In the genomic region with DNA sequence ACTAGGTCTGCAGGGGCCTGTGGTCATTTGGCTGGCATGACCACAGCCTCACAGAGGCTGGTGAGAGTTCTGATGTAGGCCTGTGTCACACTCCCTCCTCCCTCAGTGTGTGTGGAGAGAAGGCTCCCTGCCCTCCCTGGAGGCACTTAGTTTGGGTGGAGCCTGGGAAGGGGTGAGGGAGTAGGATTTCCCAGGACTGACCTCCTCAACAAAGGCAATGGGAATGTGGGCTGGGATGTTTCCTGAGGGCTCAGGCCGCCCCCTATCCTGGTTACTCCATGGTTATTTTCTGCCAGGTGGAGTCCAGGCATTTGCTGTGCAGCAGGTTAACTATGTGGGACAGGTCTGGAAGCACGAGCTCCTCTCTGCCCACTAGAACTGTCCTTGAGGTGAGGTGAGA, we compare ENCODE assay signal across 19 cellular contexts. TPM values are rescaled to one million over a fixed set of nuclear protein-coding genes. Genes with fewer than 3 reads are reported as not detected.
A peak's percentile ranks its signal among the peaks of the same experiment; 100 is the strongest.
DNase-seq lines count a peak whose midpoint lies in the region; ATAC-seq and TF ChIP-seq lines count a peak whose summit lies in the region.
"Had no signal": no experiment of that assay in that cellular context is flagged by ENCODE, and none has a peak within 500 bp of the region (broad histone marks: within the 10 kb centered on the region; RNA-seq: fewer than 3 reads in every experiment).

No MANE protein-coding gene starts in this region.

- ATAC-seq in activated CD8-positive, alpha-beta T cell treated with anti-CD3 and anti-CD28 coated beads, Interleukin-2, amount 10 ng/mL, durations not matched to agents 7 days and 5 days: no peak

- H3K4me1 ChIP-seq in BLaER1 treated with 17β-estradiol and CSF1 and Interleukin-3, amounts not matched to agents 10 nM and 100 nM: peaks cover 57 to 100% (median 96%) of the 10 kb centered on the region in 10 experiments
- H3K4me1 ChIP-seq in CD8-positive, alpha-beta memory T cell (ENCODE audit: insufficient read depth, low read length): peaks cover 96% of the 10 kb centered on the region

- H3K4me1 Mint-ChIP-seq in CD8-positive, alpha-beta memory T cell: peaks cover 72 to 97% (median 96%) of the 10 kb centered on the region in 3 donors
- peaks cover 94% of the 10 kb centered on the region for H3K4me1 Mint-ChIP-seq in activated CD8-positive, alpha-beta T cell treated with anti-CD3 and anti-CD28 coated beads, Interleukin-2, amount 10 ng/mL, durations not matched to agents 7 days and 5 days (ENCODE audit: low read depth)
- H3K4me1 Mint-ChIP-seq in immature natural killer cell (peaks cover 84 to 89% of the 10 kb centered on the region in 2 donors), type B pancreatic cell (ENCODE audit: unreplicated experiment) (peaks cover 11% of the 10 kb centered on the region)

- peak overlapping the region in 10 of 11 experiments; percentile 10 to 87 (median 84); a peak in 16 of 22 replicates for H3K27ac ChIP-seq in BLaER1 treated with 17β-estradiol and CSF1 and Interleukin-3, amounts not matched to agents 10 nM and 100 nM
- no peak overlapping the region for H3K27ac ChIP-seq in CD8-positive, alpha-beta memory T cell (ENCODE audit: low read depth, low read length)
- H3K27ac ChIP-seq: transverse colon had no signal

- H3K9me3 ChIP-seq in BLaER1 treated with 17β-estradiol and CSF1 and Interleukin-3, amounts not matched to agents 10 nM and 100 nM (replicated peaks in 1 of 11): no peaks in the 10 kb centered on the region
- H3K9me3 ChIP-seq in CD8-positive, alpha-beta memory T cell (ENCODE audit: low read length): no peaks in the 10 kb centered on the region
- H3K9me3 ChIP-seq: transverse colon had no signal

- CTCF ChIA-PET in CD8-positive, alpha-beta memory T cell (lab: Charles Lee): interaction anchor here (10.5 to 14.8 kb wide), 2 partner anchors 9 to 177 kb away, joined by 188 to 210 read pairs; a partner anchor contains a TSS
- CTCF ChIA-PET in activated CD8-positive, alpha-beta T cell treated with anti-CD3 and anti-CD28 coated beads, Interleukin-2, amount 10 ng/mL, durations not matched to agents 7 days and 5 days (lab: Charles Lee): interaction anchor here (0.7 to 5.2 kb wide), 2 partner anchors 35 to 177 kb away, joined by 3 to 92 read pairs; no protein-coding TSS in a partner anchor

- H3K36me3 Mint-ChIP-seq in CD8-positive, alpha-beta memory T cell: peaks cover 6 to 49% (median 13%) of the 10 kb centered on the region in 3 donors
- H3K36me3 Mint-ChIP-seq in activated CD8-positive, alpha-beta T cell treated with anti-CD3 and anti-CD28 coated beads, Interleukin-2, amount 10 ng/mL, durations not matched to agents 7 days and 5 days (ENCODE audit: low read depth): peaks cover 63% of the 10 kb centered on the region
- H3K36me3 Mint-ChIP-seq in immature natural killer cell: peaks cover 4 to 20% (median 8%) of the 10 kb centered on the region in 3 donors
- peaks cover 4% of the 10 kb centered on the region for H3K36me3 Mint-ChIP-seq in type B pancreatic cell

- no peak overlapping the region for H3K4me3 ChIP-seq in BLaER1 treated with 17β-estradiol and CSF1 and Interleukin-3, amounts not matched to agents 10 nM and 100 nM
- H3K4me3 ChIP-seq in CD8-positive, alpha-beta memory T cell (ENCODE audit: low read length): no peak overlapping the region
- H3K4me3 ChIP-seq: smooth muscle cell, transverse colon had no signal

- no peak overlapping the region for H3K4me3 Mint-ChIP-seq in CD8-positive, alpha-beta memory T cell
- no peak overlapping the region for H3K4me3 Mint-ChIP-seq in activated CD8-positive, alpha-beta T cell treated with anti-CD3 and anti-CD28 coated beads, Interleukin-2, amount 10 ng/mL, durations not matched to agents 7 days and 5 days
- H3K4me3 Mint-ChIP-seq in immature natural killer cell (peak overlapping the region in 1 of 5 donors; percentile 9), type B pancreatic cell (no peak overlapping the region)
- H3K4me3 Mint-ChIP-seq: dendritic cell treated with granulocyte-macrophage colony-stimulating factor and Interleukin-4, amounts not matched to agents 40 ng/mL and 50 ng/mL, for 4 days had no signal

- H3K9ac ChIP-seq in BLaER1 treated with 17β-estradiol and CSF1 and Interleukin-3, amounts not matched to agents 10 nM and 100 nM: peak overlapping the region in 8 of 11 experiments; percentile 7 to 79 (median 38); a peak in 6 of 22 replicates

- peaks cover 0 to 68% (median 0%) of the 10 kb centered on the region in 11 experiments; a peak in 4 of 22 replicates for H4K20me1 ChIP-seq in BLaER1 treated with 17β-estradiol and CSF1 and Interleukin-3, amounts not matched to agents 10 nM and 100 nM

- H3K27me3 ChIP-seq in BLaER1 treated with 17β-estradiol and CSF1 and Interleukin-3, amounts not matched to agents 10 nM and 100 nM: no peaks in the 10 kb centered on the region
- no peaks in the 10 kb centered on the region for H3K27me3 ChIP-seq in CD8-positive, alpha-beta memory T cell (ENCODE audit: insufficient read depth, low read length, poor library complexity, severe bottlenecking)
- H3K27me3 ChIP-seq: transverse colon had no signal

- peak overlapping the region in 7 of 8 donors; percentile 37 to 93 (median 72) for H3K27ac Mint-ChIP-seq in CD8-positive, alpha-beta memory T cell
- peak overlapping the region; percentile 76 for H3K27ac Mint-ChIP-seq in activated CD8-positive, alpha-beta T cell treated with anti-CD3 and anti-CD28 coated beads, Interleukin-2, amount 10 ng/mL, durations not matched to agents 7 days and 5 days
- peak overlapping the region in 5 of 6 donors; percentile 62 to 79 (median 67) for H3K27ac Mint-ChIP-seq in immature natural killer cell
- no peak overlapping the region for H3K27ac Mint-ChIP-seq in type B pancreatic cell
- H3K27ac Mint-ChIP-seq: dendritic cell treated with granulocyte-macrophage colony-stimulating factor and Interleukin-4, amounts not matched to agents 40 ng/mL and 50 ng/mL, for 4 days; progenitor cell of endocrine pancreas had no signal

- no peaks in the 10 kb centered on the region for H3K9me3 Mint-ChIP-seq in CD8-positive, alpha-beta memory T cell
- H3K9me3 Mint-ChIP-seq in activated CD8-positive, alpha-beta T cell treated with anti-CD3 and anti-CD28 coated beads, Interleukin-2, amount 10 ng/mL, durations not matched to agents 7 days and 5 days (ENCODE audit: insufficient read depth): no peaks in the 10 kb centered on the region
- H3K9me3 Mint-ChIP-seq in immature natural killer cell (peaks cover 0 to 6% (median 0%) of the 10 kb centered on the region in 6 donors), type B pancreatic cell (no peaks in the 10 kb centered on the region)
- H3K9me3 Mint-ChIP-seq: dendritic cell treated with granulocyte-macrophage colony-stimulating factor and Interleukin-4, amounts not matched to agents 40 ng/mL and 50 ng/mL, for 4 days had no signal

- TF ChIP-seq CTCF in type B pancreatic cell (conservative IDR thresholded peaks at IDR 0.05): no peak

- POLR2A ChIA-PET in CD8-positive, alpha-beta memory T cell (lab: Charles Lee): no interaction called here
- POLR2A ChIA-PET in activated CD8-positive, alpha-beta T cell treated with anti-CD3 and anti-CD28 coated beads, Interleukin-2, amount 10 ng/mL, durations not matched to agents 7 days and 5 days (lab: Charles Lee): interaction anchor here (4.7 kb wide), 1 partner anchor 178 kb away, joined by 39 read pairs; a partner anchor contains a TSS

- H3K27me3 Mint-ChIP-seq in CD8-positive, alpha-beta memory T cell: peaks cover 0 to 1% of the 10 kb centered on the region in 2 donors
- no peaks in the 10 kb centered on the region for H3K27me3 Mint-ChIP-seq in activated CD8-positive, alpha-beta T cell treated with anti-CD3 and anti-CD28 coated beads, Interleukin-2, amount 10 ng/mL, durations not matched to agents 7 days and 5 days (ENCODE audit: low read depth)
- H3K27me3 Mint-ChIP-seq in immature natural killer cell (ENCODE audit: low read depth in 3 of 3) (peaks cover 0 to 3% (median 3%) of the 10 kb centered on the region in 3 donors), type B pancreatic cell (no peaks in the 10 kb centered on the region)
- H3K27me3 Mint-ChIP-seq: dendritic cell treated with granulocyte-macrophage colony-stimulating factor and Interleukin-4, amounts not matched to agents 40 ng/mL and 50 ng/mL, for 4 days; progenitor cell of endocrine pancreas had no signal

- peaks cover 25 to 82% (median 48%) of the 10 kb centered on the region in 11 experiments for H3K36me3 ChIP-seq in BLaER1 treated with 17β-estradiol and CSF1 and Interleukin-3, amounts not matched to agents 10 nM and 100 nM
- peaks cover 23% of the 10 kb centered on the region for H3K36me3 ChIP-seq in CD8-positive, alpha-beta memory T cell (ENCODE audit: insufficient read depth, low read length)
- H3K36me3 ChIP-seq: transverse colon had no signal

- peak overlapping the region in 9 of 11 experiments; percentile 21 to 99 (median 96); a peak in 15 of 22 replicates for H3K4me2 ChIP-seq in BLaER1 treated with 17β-estradiol and CSF1 and Interleukin-3, amounts not matched to agents 10 nM and 100 nM
- H3K4me2 ChIP-seq: smooth muscle cell had no signal

- DNase-seq in CD8-positive, alpha-beta memory T cell: peak in 1 of 5 donors; percentile 35
- no peak for DNase-seq in activated CD8-positive, alpha-beta T cell treated with anti-CD3 and anti-CD28 coated beads, Interleukin-2, amount 10 ng/mL, durations not matched to agents 7 days and 5 days
- no peak for DNase-seq in immature natural killer cell
- DNase-seq in type B pancreatic cell (ENCODE audit: extremely low spot score, unreplicated experiment): no peak
- no peak for DNase-seq in mesenteric fat pad (ENCODE audit: low spot score)
- DNase-seq in NK-92 (lab: John Stamatoyannopoulos, UW; ENCODE audit: unreplicated experiment): no peak
- DNase-seq in retina: no peak
- DNase-seq: activated CD4-positive, alpha-beta T cell treated with anti-CD3 and anti-CD28 coated beads for 48 hours; MV-4-11; NCI-H2081; NCI-H510A treated with DMSO at 0.1 percent for 48 hours; SIG-M5; stimulated activated naive CD4-positive, alpha-beta T cell; T1000; transverse colon had no signal

RNA-seq across cellular contexts. Expression of a gene that starts 7.6 kb away (rescaled TPM):
- 10 to 100 TPM; 48.2 to 52.3 TPM for total RNA-seq in CD8-positive, alpha-beta memory T cell
- 110 TPM for polyA plus RNA-seq in CD8-positive, alpha-beta memory T cell
- 10 to 100 TPM; 62.6 to 65.0 TPM for total RNA-seq in activated CD8-positive, alpha-beta T cell treated with anti-CD3 and anti-CD28 coated beads, Interleukin-2, amount 10 ng/mL, durations not matched to agents 7 days and 5 days
- polyA plus RNA-seq in immature natural killer cell: 100 to 1,000 TPM; 101 to 155 (median 131) TPM
- total RNA-seq in type B pancreatic cell (ENCODE audit: low replicate concordance): 43.8 and 50.0 TPM in 2 replicates
- 35.4 TPM for total RNA-seq in mesenteric fat pad

RNA-seq across cellular contexts. Expression of a gene that starts 28.2 kb away (rescaled TPM):
- under 1 TPM; 0.59 to 0.62 TPM for total RNA-seq in CD8-positive, alpha-beta memory T cell
- 0.10 TPM for polyA plus RNA-seq in CD8-positive, alpha-beta memory T cell
- 1 to 10 TPM; 1.1 to 1.7 TPM for total RNA-seq in activated CD8-positive, alpha-beta T cell treated with anti-CD3 and anti-CD28 coated beads, Interleukin-2, amount 10 ng/mL, durations not matched to agents 7 days and 5 days
- not detected for polyA plus RNA-seq in immature natural killer cell
- 0.29 and 0.58 TPM in 2 replicates for total RNA-seq in type B pancreatic cell (ENCODE audit: low replicate concordance)
- total RNA-seq in mesenteric fat pad: 0.22 TPM
